ENCODE assay signal across 21 cellular contexts in the genomic region with DNA sequence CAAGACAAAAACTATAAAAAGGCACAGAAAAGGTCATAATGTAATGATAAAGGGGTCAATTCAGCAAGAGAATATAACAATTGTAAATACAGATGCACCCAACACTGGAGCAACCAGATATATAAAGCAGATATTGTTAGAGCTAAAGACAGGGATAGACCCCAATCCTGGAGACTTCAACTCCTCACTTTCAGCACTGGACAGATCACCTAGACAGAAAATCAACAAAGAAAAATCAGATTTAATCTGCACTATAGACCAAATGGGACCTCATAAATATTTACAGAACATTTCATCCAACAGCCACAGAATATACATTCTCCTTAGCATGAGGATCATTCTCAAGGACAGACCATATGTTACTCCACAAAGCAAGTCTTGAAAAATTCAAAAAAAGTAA.
DNase-seq lines count a peak whose midpoint lies in the region; ATAC-seq, FAIRE-seq and TF ChIP-seq lines count a peak whose summit lies in the region.
"Had no signal": no experiment of that assay in that cellular context is flagged by ENCODE, and none has a peak within 500 bp of the region (broad histone marks: within the 10 kb centered on the region; RNA-seq: fewer than 3 reads in every experiment).

No MANE protein-coding gene starts in this region.

- no peak for ATAC-seq in activated CD8-positive, alpha-beta T cell treated with anti-CD3 and anti-CD28 coated beads for 36 hours
- no peak for ATAC-seq in activated CD8-positive, alpha-beta T cell treated with anti-CD3 and anti-CD28 coated beads, Interleukin-2, amount 10 ng/mL, durations not matched to agents 7 days and 5 days
- ATAC-seq in CD4-positive, CD25-positive, alpha-beta regulatory T cell (ENCODE audit: low read depth in 2 of 2): no peak
- ATAC-seq in HCT116 (no peak), K562 (no peak)
- no peak for ATAC-seq in stimulated activated naive B cell treated with anti-CD40 and anti-IgM and Interleukin-4, amounts not matched to agents 10 μg/mL and 1 μg/mL and 100 μg/mL, for 72 hours (replicated peaks)

- H3K4me2 ChIP-seq in HCT116 (ENCODE audit: low read length) (no peak overlapping the region), K562 (ENCODE audit: insufficient read depth, low read length) (no peak overlapping the region)
- H3K4me2 ChIP-seq: KMS-11 had no signal

- FAIRE-seq in K562 (lab: Jason Lieb, UNC): no peak
- FAIRE-seq: GM18507 had no signal

- intact Hi-C loops in activated CD8-positive, alpha-beta T cell treated with anti-CD3 and anti-CD28 coated beads for 36 hours (cut with micrococcal nuclease): loop anchor here (10.0 kb wide), 1 partner anchor 107 kb away; no protein-coding TSS in a partner anchor
- intact Hi-C loops in HCT116 (cut with micrococcal nuclease): no loop called here
- intact Hi-C loops in K562 (cut with micrococcal nuclease): no loop called here

- no peak overlapping the region for H3K9ac ChIP-seq in HCT116 (ENCODE audit: low read length)
- H3K9ac ChIP-seq in K562 (ENCODE audit: insufficient read depth in 1 of 2, low read depth in 2 of 2, low read length in 2 of 2): no peak overlapping the region
- H3K9ac ChIP-seq: KMS-11 had no signal

- H3K27me3 Mint-ChIP-seq in activated CD8-positive, alpha-beta T cell treated with anti-CD3 and anti-CD28 coated beads for 36 hours: no peaks in the 10 kb centered on the region
- no peaks in the 10 kb centered on the region for H3K27me3 Mint-ChIP-seq in activated CD8-positive, alpha-beta T cell treated with anti-CD3 and anti-CD28 coated beads, Interleukin-2, amount 10 ng/mL, durations not matched to agents 7 days and 5 days (ENCODE audit: low read depth)
- no peaks in the 10 kb centered on the region for H3K27me3 Mint-ChIP-seq in CD4-positive, CD25-positive, alpha-beta regulatory T cell
- H3K27me3 Mint-ChIP-seq in osteocyte (ENCODE audit: unreplicated experiment): no peaks in the 10 kb centered on the region
- H3K27me3 Mint-ChIP-seq in stimulated activated naive B cell treated with anti-CD40 and anti-IgM and Interleukin-4, amounts not matched to agents 10 μg/mL and 1 μg/mL and 100 μg/mL, for 72 hours: no peaks in the 10 kb centered on the region

- H3K9me2 ChIP-seq in HCT116 (ENCODE audit: insufficient read depth): no peaks in the 10 kb centered on the region

- H3K36me3 ChIP-seq in CD4-positive, CD25-positive, alpha-beta regulatory T cell (ENCODE audit: control insufficient read depth, insufficient read depth, low read length): peaks cover 49% of the 10 kb centered on the region
- peaks cover 0 to 5% of the 10 kb centered on the region in 2 experiments; a peak in 1 of 4 replicates for H3K36me3 ChIP-seq in HCT116 (ENCODE audit: control insufficient read depth in 1 of 2, insufficient read depth in 2 of 2, low read length in 2 of 2)
- H3K36me3 ChIP-seq in K562 (ENCODE audit: control insufficient read depth, insufficient read depth, low read length): no peaks in the 10 kb centered on the region

- no peaks in the 10 kb centered on the region for H3K9me3 ChIP-seq in CD4-positive, CD25-positive, alpha-beta regulatory T cell (ENCODE audit: control insufficient read depth in 2 of 2, low read length in 2 of 2)
- H3K9me3 ChIP-seq in HCT116 (ENCODE audit: control insufficient read depth in 1 of 2, insufficient read depth in 1 of 2, low read depth in 1 of 2, low read length in 2 of 2) (no peaks in the 10 kb centered on the region), K562 (replicated peaks; ENCODE audit: control insufficient read depth, insufficient read depth, low read depth, low read length) (no peaks in the 10 kb centered on the region)
- H3K9me3 ChIP-seq: Peyer's patch had no signal

- no peak overlapping the region for H3K4me3 Mint-ChIP-seq in activated CD8-positive, alpha-beta T cell treated with anti-CD3 and anti-CD28 coated beads for 36 hours
- H3K4me3 Mint-ChIP-seq in activated CD8-positive, alpha-beta T cell treated with anti-CD3 and anti-CD28 coated beads, Interleukin-2, amount 10 ng/mL, durations not matched to agents 7 days and 5 days: no peak overlapping the region
- H3K4me3 Mint-ChIP-seq in CD4-positive, CD25-positive, alpha-beta regulatory T cell: no peak overlapping the region
- no peak overlapping the region for H3K4me3 Mint-ChIP-seq in osteocyte (ENCODE audit: unreplicated experiment)
- no peak overlapping the region for H3K4me3 Mint-ChIP-seq in stimulated activated naive B cell treated with anti-CD40 and anti-IgM and Interleukin-4, amounts not matched to agents 10 μg/mL and 1 μg/mL and 100 μg/mL, for 72 hours
- H3K4me3 Mint-ChIP-seq: HFFc6 had no signal

- no peaks in the 10 kb centered on the region for H3K27me3 ChIP-seq in CD4-positive, CD25-positive, alpha-beta regulatory T cell (ENCODE audit: control insufficient read depth, insufficient read depth, low read length)
- H3K27me3 ChIP-seq in HCT116 (ENCODE audit: insufficient read depth, low read length): no peaks in the 10 kb centered on the region
- H3K27me3 ChIP-seq in K562 (ENCODE audit: control insufficient read depth in 2 of 2, insufficient read depth in 2 of 2, low read length in 2 of 2): no peaks in the 10 kb centered on the region
- H3K27me3 ChIP-seq: Peyer's patch had no signal

- peak overlapping the region; percentile 51 for H3K27ac Mint-ChIP-seq in activated CD8-positive, alpha-beta T cell treated with anti-CD3 and anti-CD28 coated beads for 36 hours
- no peak overlapping the region for H3K27ac Mint-ChIP-seq in activated CD8-positive, alpha-beta T cell treated with anti-CD3 and anti-CD28 coated beads, Interleukin-2, amount 10 ng/mL, durations not matched to agents 7 days and 5 days
- H3K27ac Mint-ChIP-seq in CD4-positive, CD25-positive, alpha-beta regulatory T cell: peak overlapping the region; percentile 28 to 57 (median 51)
- H3K27ac Mint-ChIP-seq in osteocyte (ENCODE audit: unreplicated experiment): no peak overlapping the region
- no peak overlapping the region for H3K27ac Mint-ChIP-seq in stimulated activated naive B cell treated with anti-CD40 and anti-IgM and Interleukin-4, amounts not matched to agents 10 μg/mL and 1 μg/mL and 100 μg/mL, for 72 hours

- TF ChIP-seq RAD21 in HCT116 (IDR thresholded peaks at IDR 0.05; ENCODE audit: low read depth) (no peak), K562 (CRISPR knock-in tag; conservative IDR thresholded peaks at IDR 0.05 in 1 of 2, IDR thresholded peaks at IDR 0.05 in 1 of 2) (no peak)

- RAD21 ChIA-PET in HCT116 (lab: Charles Lee; ENCODE audit: low non-redundant PET in 1 of 2, low total read pairs in 2 of 2, uncharacterized antibody in 2 of 2, unreplicated experiment in 2 of 2): no interaction called here

- no peak overlapping the region for H3K4me3 ChIP-seq in CD4-positive, CD25-positive, alpha-beta regulatory T cell (ENCODE audit: low read depth, low read length)
- H3K4me3 ChIP-seq in HCT116 (replicated peaks in 1 of 2; ENCODE audit: low read depth in 1 of 2, low read length in 2 of 2) (no peak overlapping the region), K562 (no peak overlapping the region)
- H3K4me3 ChIP-seq: Peyer's patch had no signal

- in situ Hi-C loops in K562 (cut with MboI): no loop called here

- TF ChIP-seq POLR2A in HCT116 (IDR thresholded peaks at IDR 0.05; ENCODE audit: borderline replicate concordance, extremely low read depth, insufficient read depth, insufficient read length) (no peak), K562 (conservative IDR thresholded peaks at IDR 0.05) (no peak)

- H2AFZ ChIP-seq in HCT116 (ENCODE audit: low read depth, low read length, poor library complexity, severe bottlenecking) (no peak overlapping the region), K562 (ENCODE audit: low read depth, low read length) (no peak overlapping the region)

- no TSS peak for BruUV-seq in HCT116 (replicated peaks; lab: Mats Ljungman, UMichigan)
- no TSS peak for BruUV-seq in K562 (replicated peaks; lab: Mats Ljungman, UMichigan)

- no peaks in the 10 kb centered on the region for H3K9me1 ChIP-seq in K562 (ENCODE audit: control insufficient read depth, insufficient read depth, low read length)

- H3K79me2 ChIP-seq in HCT116 (ENCODE audit: insufficient read depth, low read length): peaks cover 8% of the 10 kb centered on the region; the same call in 1 of the 2 replicates
- H3K79me2 ChIP-seq in K562 (ENCODE audit: control insufficient read depth, insufficient read depth, low read length): no peaks in the 10 kb centered on the region

- DNase-seq in activated CD8-positive, alpha-beta T cell treated with anti-CD3 and anti-CD28 coated beads for 36 hours: no peak
- no peak for DNase-seq in activated CD8-positive, alpha-beta T cell treated with anti-CD3 and anti-CD28 coated beads, Interleukin-2, amount 10 ng/mL, durations not matched to agents 7 days and 5 days
- DNase-seq in CD4-positive, CD25-positive, alpha-beta regulatory T cell: no peak
- DNase-seq in HCT116 (ENCODE audit: low read depth, low spot score): no peak
- DNase-seq in K562 (ENCODE audit: extremely low read depth in 1 of 4, low spot score in 3 of 4): no peak
- DNase-seq in osteocyte (ENCODE audit: extremely low spot score, unreplicated experiment): no peak
- DNase-seq in activated CD4-positive, alpha-beta T cell treated with anti-CD3 and anti-CD28 coated beads for 48 hours: no peak
- no peak for DNase-seq in stimulated activated naive B cell treated with anti-CD40 and anti-IgM and Interleukin-4, amounts not matched to agents 10 μg/mL and 1 μg/mL and 100 μg/mL, for 72 hours
- DNase-seq: C1 segment of cervical spinal cord, H7, HFFc6, NCI-H1092, NCI-H1417 treated with DMSO at 0.1 percent for 48 hours, NCI-H1694 treated with DMSO at 0.1 percent for 48 hours, NCI-H2081, NCI-H2227 treated with DMSO at 0.1 percent for 48 hours, NCI-H526 treated with DMSO at 0.1 percent for 48 hours, Peyer's patch, SHP77 treated with DMSO at 0.1 percent for 48 hours had no signal

- peaks cover 35% of the 10 kb centered on the region for H3K36me3 Mint-ChIP-seq in activated CD8-positive, alpha-beta T cell treated with anti-CD3 and anti-CD28 coated beads for 36 hours (ENCODE audit: low read depth)
- H3K36me3 Mint-ChIP-seq in activated CD8-positive, alpha-beta T cell treated with anti-CD3 and anti-CD28 coated beads, Interleukin-2, amount 10 ng/mL, durations not matched to agents 7 days and 5 days (ENCODE audit: low read depth): peaks cover 47% of the 10 kb centered on the region
- peaks cover 32% of the 10 kb centered on the region for H3K36me3 Mint-ChIP-seq in CD4-positive, CD25-positive, alpha-beta regulatory T cell
- peaks cover 31% of the 10 kb centered on the region for H3K36me3 Mint-ChIP-seq in osteocyte (ENCODE audit: unreplicated experiment)
- peaks cover 34 to 46% of the 10 kb centered on the region in 2 donors for H3K36me3 Mint-ChIP-seq in stimulated activated naive B cell treated with anti-CD40 and anti-IgM and Interleukin-4, amounts not matched to agents 10 μg/mL and 1 μg/mL and 100 μg/mL, for 72 hours

- POLR2A ChIA-PET in activated CD8-positive, alpha-beta T cell treated with anti-CD3 and anti-CD28 coated beads for 36 hours (lab: Charles Lee): no interaction called here
- POLR2A ChIA-PET in activated CD8-positive, alpha-beta T cell treated with anti-CD3 and anti-CD28 coated beads, Interleukin-2, amount 10 ng/mL, durations not matched to agents 7 days and 5 days (lab: Charles Lee): no interaction called here
- POLR2A ChIA-PET in HCT116 (lab: Charles Lee): no interaction called here
- POLR2A ChIA-PET in K562 (lab: Yijun Ruan, JAX): no interaction called here

- H3K4me1 Mint-ChIP-seq in activated CD8-positive, alpha-beta T cell treated with anti-CD3 and anti-CD28 coated beads for 36 hours (ENCODE audit: low read depth): peaks cover 19% of the 10 kb centered on the region
- H3K4me1 Mint-ChIP-seq in activated CD8-positive, alpha-beta T cell treated with anti-CD3 and anti-CD28 coated beads, Interleukin-2, amount 10 ng/mL, durations not matched to agents 7 days and 5 days (ENCODE audit: low read depth): peaks cover 17% of the 10 kb centered on the region
- peaks cover 31 to 46% (median 40%) of the 10 kb centered on the region in 4 donors for H3K4me1 Mint-ChIP-seq in CD4-positive, CD25-positive, alpha-beta regulatory T cell
- H3K4me1 Mint-ChIP-seq in osteocyte (ENCODE audit: unreplicated experiment): peaks cover 7% of the 10 kb centered on the region
- peaks cover 20 to 27% of the 10 kb centered on the region in 2 donors for H3K4me1 Mint-ChIP-seq in stimulated activated naive B cell treated with anti-CD40 and anti-IgM and Interleukin-4, amounts not matched to agents 10 μg/mL and 1 μg/mL and 100 μg/mL, for 72 hours

- CTCF ChIA-PET in activated CD8-positive, alpha-beta T cell treated with anti-CD3 and anti-CD28 coated beads for 36 hours (lab: Charles Lee): no interaction called here
- CTCF ChIA-PET in activated CD8-positive, alpha-beta T cell treated with anti-CD3 and anti-CD28 coated beads, Interleukin-2, amount 10 ng/mL, durations not matched to agents 7 days and 5 days (lab: Charles Lee): no interaction called here
- CTCF ChIA-PET in HCT116 (lab: Charles Lee) (no interaction called here), K562 (lab: Yijun Ruan, JAX; ENCODE audit: low intra/inter-chr PET ratio) (no interaction called here)

- no peak for TF ChIP-seq CTCF in activated CD8-positive, alpha-beta T cell treated with anti-CD3 and anti-CD28 coated beads for 36 hours (IDR thresholded peaks at IDR 0.05)
- TF ChIP-seq CTCF in HCT116 (IDR thresholded peaks at IDR 0.05 in 2 of 3, conservative IDR thresholded peaks at IDR 0.05 in 1 of 3; ENCODE audit: borderline replicate concordance in 1 of 3, insufficient read depth in 1 of 3, low read depth in 2 of 3, low read length in 2 of 3) (no peak), K562 (IDR thresholded peaks at IDR 0.05 in 2 of 3, conservative IDR thresholded peaks at IDR 0.05 in 1 of 3; ENCODE audit: insufficient read depth in 2 of 3, low read depth in 1 of 3, low read length in 3 of 3) (no peak), osteocyte (IDR thresholded peaks at IDR 0.05) (no peak)

- H4K20me1 ChIP-seq in HCT116 (ENCODE audit: insufficient read depth) (no peaks in the 10 kb centered on the region; the same call in 1 of the 2 replicates), K562 (replicated peaks; ENCODE audit: control insufficient read depth, insufficient read depth, low read length) (no peaks in the 10 kb centered on the region)

- TF ChIP-seq EP300 in K562 (IDR thresholded peaks at IDR 0.05; ENCODE audit: low read length): no peak

- H3K4me1 ChIP-seq in CD4-positive, CD25-positive, alpha-beta regulatory T cell (ENCODE audit: control insufficient read depth, insufficient read depth, low read length, poor library complexity, severe bottlenecking): no peaks in the 10 kb centered on the region
- peaks cover 0 to 9% of the 10 kb centered on the region in 2 experiments; a peak in 2 of 4 replicates for H3K4me1 ChIP-seq in HCT116 (ENCODE audit: control insufficient read depth in 1 of 2, insufficient read depth in 2 of 2, low read length in 2 of 2)
- no peaks in the 10 kb centered on the region for H3K4me1 ChIP-seq in K562 (replicated peaks in 1 of 2; ENCODE audit: control insufficient read depth in 2 of 2, insufficient read depth in 2 of 2, low read length in 2 of 2)
- H3K4me1 ChIP-seq: Peyer's patch had no signal

- no peaks in the 10 kb centered on the region for H3K9me3 Mint-ChIP-seq in activated CD8-positive, alpha-beta T cell treated with anti-CD3 and anti-CD28 coated beads for 36 hours
- no peaks in the 10 kb centered on the region for H3K9me3 Mint-ChIP-seq in activated CD8-positive, alpha-beta T cell treated with anti-CD3 and anti-CD28 coated beads, Interleukin-2, amount 10 ng/mL, durations not matched to agents 7 days and 5 days (ENCODE audit: insufficient read depth)
- H3K9me3 Mint-ChIP-seq in CD4-positive, CD25-positive, alpha-beta regulatory T cell: no peaks in the 10 kb centered on the region
- H3K9me3 Mint-ChIP-seq in osteocyte (ENCODE audit: unreplicated experiment): peaks cover 5% of the 10 kb centered on the region
- no peaks in the 10 kb centered on the region for H3K9me3 Mint-ChIP-seq in stimulated activated naive B cell treated with anti-CD40 and anti-IgM and Interleukin-4, amounts not matched to agents 10 μg/mL and 1 μg/mL and 100 μg/mL, for 72 hours

- H3K27ac ChIP-seq in CD4-positive, CD25-positive, alpha-beta regulatory T cell (ENCODE audit: insufficient read depth, low read length, poor library complexity, severe bottlenecking): no peak overlapping the region
- H3K27ac ChIP-seq in HCT116 (ENCODE audit: low read depth, low read length): no peak overlapping the region
- H3K27ac ChIP-seq in K562 (ENCODE audit: extremely low read depth, low read depth, low read length): no peak overlapping the region
- H3K27ac ChIP-seq: KMS-11, Peyer's patch had no signal

Comparison
In these comparisons a context has a peak if more than half of its experiments do, and no peak if none do; other contexts are left out.
1. H3K27ac Mint-ChIP-seq: peak in activated CD8-positive, alpha-beta T cell treated with anti-CD3 and anti-CD28 coated beads for 36 hours (single experiment) and CD4-positive, CD25-positive, alpha-beta regulatory T cell (3 of 3); none in activated CD8-positive, alpha-beta T cell treated with anti-CD3 and anti-CD28 coated beads, Interleukin-2, amount 10 ng/mL, durations not matched to agents 7 days and 5 days (single experiment), osteocyte (single experiment) and stimulated activated naive B cell treated with anti-CD40 and anti-IgM and Interleukin-4, amounts not matched to agents 10 μg/mL and 1 μg/mL and 100 μg/mL, for 72 hours (single experiment).